ENCODE assay signal across 8 cellular contexts in genomic region chr14:77040309-77040994, GRCh38. TPM values are rescaled to one million over a fixed set of nuclear protein-coding genes. Genes with fewer than 3 reads are reported as not detected.
DNase-seq lines count a peak whose midpoint lies in the region; ATAC-seq and TF ChIP-seq lines count a peak whose summit lies in the region.

No MANE protein-coding gene starts in this region.

- H3K36me3 ChIP-seq in ovary: no peaks in the 10 kb centered on the region
- H3K36me3 ChIP-seq in thyroid gland: no peaks in the 10 kb centered on the region

- no peaks in the 10 kb centered on the region for H3K27me3 Mint-ChIP-seq in activated naive CD8-positive, alpha-beta T cell

- H3K36me3 Mint-ChIP-seq in activated naive CD8-positive, alpha-beta T cell: no peaks in the 10 kb centered on the region

- TF ChIP-seq EP300 in ovary (IDR thresholded peaks at IDR 0.05): peak; percentile 89

- peak overlapping the region; percentile 23 for H3K4me3 ChIP-seq in ovary
- H3K4me3 ChIP-seq in thyroid gland (replicated peaks in 1 of 3): no peak overlapping the region

- 0% methylated on average over 23 of the region's 23 CpGs for WGBS in ovary, 3 donors
- 2 to 5% methylated on average over 19 to 21 of the region's 23 CpGs for WGBS in thyroid gland, 2 donors

- TF ChIP-seq POLR2A in ovary (IDR thresholded peaks at IDR 0.05) (no peak), thyroid gland (IDR thresholded peaks at IDR 0.05) (no peak)

- H3K4me3 Mint-ChIP-seq in activated naive CD8-positive, alpha-beta T cell: peak overlapping the region; percentile 87

- no peaks in the 10 kb centered on the region for H3K27me3 ChIP-seq in ovary
- H3K27me3 ChIP-seq in thyroid gland: no peaks in the 10 kb centered on the region

- intact Hi-C loops in Right ventricle myocardium inferior (cut with DNase I) (loop anchor here (1.0 to 5.0 kb wide), 4 partner anchors 12 to 122 kb away; partner anchors contain the start of genes CIPC and IRF2BPL), ovary (cut with DNase I) (loop anchor here in 2 of 4 donors (2.0 to 5.0 kb wide), 3 partner anchors 14 to 123 kb away; no protein-coding TSS in a partner anchor), thyroid gland (cut with DNase I) (no loop called here)

- peak overlapping the region in 1 of 2 donors; percentile 92 for H3K27ac ChIP-seq in ovary
- peak overlapping the region; percentile 86 to 100 (median 97) for H3K27ac ChIP-seq in thyroid gland

- peak; percentile 66 for DNase-seq in GM03348 (ENCODE audit: low spot score)
- DNase-seq in NCI-H1105 (lab: John Stamatoyannopoulos, UW): peak; percentile 100
- DNase-seq in SKM-1 (lab: John Stamatoyannopoulos, UW; ENCODE audit: unreplicated experiment): peak; percentile 89
- peak; percentile 100 for DNase-seq in Right ventricle myocardium inferior (ENCODE audit: missing footprints)
- DNase-seq in ovary: peak; percentile 99 to 100 (median 100)
- DNase-seq in thyroid gland: peak; percentile 100

- no peaks in the 10 kb centered on the region for H3K9me3 Mint-ChIP-seq in activated naive CD8-positive, alpha-beta T cell (ENCODE audit: low read depth)

- no peak for TF ChIP-seq CTCF in ovary (IDR thresholded peaks at IDR 0.05)
- peak in 1 of 6 experiments; percentile 22 for TF ChIP-seq CTCF in thyroid gland (IDR thresholded peaks at IDR 0.05)

- no peaks in the 10 kb centered on the region for H3K9me3 ChIP-seq in ovary
- H3K9me3 ChIP-seq in thyroid gland: no peaks in the 10 kb centered on the region

- peaks cover 87% of the 10 kb centered on the region for H3K4me1 Mint-ChIP-seq in activated naive CD8-positive, alpha-beta T cell (ENCODE audit: low read depth)

- peak overlapping the region; percentile 94 for H3K27ac Mint-ChIP-seq in activated naive CD8-positive, alpha-beta T cell

- peak; percentile 66 for ATAC-seq in HG02642 (IDR thresholded peaks at IDR 0.05; ENCODE audit: poor library complexity, unreplicated experiment)
- ATAC-seq in Right ventricle myocardium inferior: peak; percentile 85

- H3K4me1 ChIP-seq in ovary (ENCODE audit: insufficient read depth): peaks cover 36% of the 10 kb centered on the region
- H3K4me1 ChIP-seq in thyroid gland: peaks cover 85 to 95% of the 10 kb centered on the region in 2 donors

RNA-seq across cellular contexts. Expression of gene IRF2BPL, which starts 11.9 kb away (rescaled TPM):
- total RNA-seq in Right ventricle myocardium inferior: 41.1 TPM
- total RNA-seq in ovary: 100 to 1,000 TPM in 2 of 7 donors, 10 to 100 TPM in 5; 52.2 to 126 (median 78.4) TPM
- 10 to 100 TPM; 14.1 to 35.0 TPM for polyA plus RNA-seq in ovary
- total RNA-seq in thyroid gland: 100 to 1,000 TPM in 1 of 4 donors, 10 to 100 TPM in 3; 43.9 to 103 (median 78.4) TPM

RNA-seq across cellular contexts. Expression of gene CIPC, which starts 57.6 kb away (rescaled TPM):
- total RNA-seq in Right ventricle myocardium inferior (72.7 TPM), ovary (10 to 100 TPM; 13.7 to 32.4 (median 22.2) TPM), thyroid gland (10 to 100 TPM; 37.6 to 59.5 (median 44.6) TPM)
- 10 to 100 TPM in 1 of 2 donors, 1 to 10 TPM in 1; 7.0 to 10.4 TPM for polyA plus RNA-seq in ovary
